In genomic region chr6:168527451-168528210, GRCh38 we compare ENCODE assay signal across 17 cellular contexts.
DNase-seq lines count a peak whose midpoint lies in the region; ATAC-seq, FAIRE-seq and TF ChIP-seq lines count a peak whose summit lies in the region.
"Had no signal": no experiment of that assay in that cellular context is flagged by ENCODE, and none has a peak within 500 bp of the region (broad histone marks: within the 10 kb centered on the region; RNA-seq: fewer than 3 reads in every experiment).

No MANE protein-coding gene starts in this region.

- H3K27me3 Mint-ChIP-seq in astrocyte (ENCODE audit: low read depth, unreplicated experiment) (peaks cover 21% of the 10 kb centered on the region), nephron (ENCODE audit: low read depth) (peaks cover 12% of the 10 kb centered on the region)

- H3K27ac ChIP-seq in astrocyte (ENCODE audit: low read depth, low read length): no peak overlapping the region
- peak overlapping the region; percentile 54 to 88 (median 76) for H3K27ac ChIP-seq in esophagus squamous epithelium
- H3K27ac ChIP-seq in tibial nerve: peak overlapping the region; percentile 21 to 85 (median 52)

- TF ChIP-seq EP300 in tibial nerve (IDR thresholded peaks at IDR 0.05): no peak

- FAIRE-seq in astrocyte (lab: Jason Lieb, UNC): no peak
- FAIRE-seq: keratinocyte had no signal

- no peaks in the 10 kb centered on the region for H3K9me3 ChIP-seq in astrocyte (ENCODE audit: insufficient read depth, low read depth, low read length)
- no peaks in the 10 kb centered on the region for H3K9me3 ChIP-seq in esophagus squamous epithelium
- no peaks in the 10 kb centered on the region for H3K9me3 ChIP-seq in tibial nerve

- H3K36me3 ChIP-seq in astrocyte (ENCODE audit: insufficient read depth, low read length) (no peaks in the 10 kb centered on the region), esophagus squamous epithelium (no peaks in the 10 kb centered on the region), tibial nerve (no peaks in the 10 kb centered on the region)

- 58 to 66% methylated on average over 4 to 11 of the region's 25 CpGs for WGBS in esophagus squamous epithelium, 2 donors
- WGBS in tibial nerve, 2 donors: 73 to 75% methylated on average over 21 to 24 of the region's 25 CpGs

- TF ChIP-seq POLR2A in esophagus squamous epithelium (IDR thresholded peaks at IDR 0.05) (no peak), tibial nerve (IDR thresholded peaks at IDR 0.05) (no peak)

- intact Hi-C loops in esophagus squamous epithelium (cut with DNase I): no loop called here

- H3K4me1 ChIP-seq in astrocyte (ENCODE audit: insufficient read depth, low read length) (peaks cover 7% of the 10 kb centered on the region), esophagus squamous epithelium (peaks cover 0 to 27% (median 13%) of the 10 kb centered on the region in 3 donors), tibial nerve (peaks cover 0 to 48% (median 6%) of the 10 kb centered on the region in 4 donors)

- no peak overlapping the region for H2AFZ ChIP-seq in astrocyte (ENCODE audit: low read depth, low read length)

- H3K4me3 ChIP-seq in astrocyte (ENCODE audit: insufficient read depth, low read depth, low read length): no peak overlapping the region
- no peak overlapping the region for H3K4me3 ChIP-seq in esophagus squamous epithelium
- no peak overlapping the region for H3K4me3 ChIP-seq in tibial nerve

- no peaks in the 10 kb centered on the region for H3K9me3 Mint-ChIP-seq in astrocyte (ENCODE audit: unreplicated experiment)
- H3K9me3 Mint-ChIP-seq in nephron: no peaks in the 10 kb centered on the region
- H3K9me3 Mint-ChIP-seq: T-helper 1 cell treated with Interleukin-12 subunit alpha and Interleukin-12 subunit beta and Interleukin-4 antibody, amounts not matched to agents 30 μg/mL and 1 μg/mL, for 36 hours had no signal

- H3K27ac Mint-ChIP-seq in astrocyte (ENCODE audit: unreplicated experiment): no peak overlapping the region
- H3K27ac Mint-ChIP-seq in nephron: peak overlapping the region in 2 of 3 experiments; percentile 78
- H3K27ac Mint-ChIP-seq: activated CD8-positive, alpha-beta T cell treated with anti-CD3 and anti-CD28 coated beads, Interleukin-2, amount 10 ng/mL, durations not matched to agents 7 days and 5 days; B cell; stimulated activated naive CD8-positive, alpha-beta T cell treated with anti-CD3 and anti-CD28 coated beads, Interleukin-15, Interleukin-2, amounts not matched to agents 100 ng/mL and 50 ng/mL, for 24 hours; T-helper 1 cell treated with Interleukin-12 subunit alpha and Interleukin-12 subunit beta and Interleukin-4 antibody, amounts not matched to agents 30 μg/mL and 1 μg/mL, for 36 hours had no signal

- H3K36me3 Mint-ChIP-seq in astrocyte (ENCODE audit: low read depth, unreplicated experiment) (no peaks in the 10 kb centered on the region), nephron (ENCODE audit: low read depth) (peaks cover 2% of the 10 kb centered on the region)

- DNase-seq in astrocyte (ENCODE audit: low read depth): peak; percentile 67
- no peak for DNase-seq in esophagus squamous epithelium (lab: John Stamatoyannopoulos, UW)
- no peak for DNase-seq in tibial nerve (ENCODE audit: low spot score in 2 of 2)
- DNase-seq in dedifferentiated amniotic fluid mesenchymal stem cell (ENCODE audit: extremely low spot score): no peak
- DNase-seq: activated CD8-positive, alpha-beta T cell treated with anti-CD3 and anti-CD28 coated beads, Interleukin-2, amount 10 ng/mL, durations not matched to agents 7 days and 5 days; GDM1; H7; Kasumi-1; NCI-H2227 treated with DMSO at 0.1 percent for 48 hours; NK-92 treated with Interleukin-12 subunit alpha and Interleukin-12 subunit beta, amount 100 ng/mL, for 24 hours had no signal

- H4K20me1 ChIP-seq in astrocyte (ENCODE audit: insufficient read depth, low read length): no peaks in the 10 kb centered on the region

- no peaks in the 10 kb centered on the region for H3K4me1 Mint-ChIP-seq in astrocyte (ENCODE audit: low read depth, unreplicated experiment)
- peaks cover 71% of the 10 kb centered on the region for H3K4me1 Mint-ChIP-seq in nephron

- no peak for TF ChIP-seq CTCF in astrocyte (IDR thresholded peaks at IDR 0.05; ENCODE audit: insufficient read depth, low read depth, low read length)
- TF ChIP-seq CTCF in esophagus squamous epithelium (IDR thresholded peaks at IDR 0.05): no peak
- no peak for TF ChIP-seq CTCF in nephron (IDR thresholded peaks at IDR 0.05; ENCODE audit: unreplicated experiment in 3 of 3)
- no peak for TF ChIP-seq CTCF in tibial nerve (IDR thresholded peaks at IDR 0.05)

- no peak overlapping the region for H3K9ac ChIP-seq in astrocyte (ENCODE audit: low read length)

- no peaks in the 10 kb centered on the region for H3K79me2 ChIP-seq in astrocyte (ENCODE audit: insufficient read depth, low read length)

- H3K4me3 Mint-ChIP-seq in astrocyte (ENCODE audit: unreplicated experiment) (no peak overlapping the region), nephron (no peak overlapping the region)
- H3K4me3 Mint-ChIP-seq: activated CD8-positive, alpha-beta T cell treated with anti-CD3 and anti-CD28 coated beads, Interleukin-2, amount 10 ng/mL, durations not matched to agents 7 days and 5 days; B cell; stimulated activated naive CD8-positive, alpha-beta T cell treated with anti-CD3 and anti-CD28 coated beads, Interleukin-15, Interleukin-2, amounts not matched to agents 100 ng/mL and 50 ng/mL, for 24 hours; T-helper 1 cell treated with Interleukin-12 subunit alpha and Interleukin-12 subunit beta and Interleukin-4 antibody, amounts not matched to agents 30 μg/mL and 1 μg/mL, for 36 hours had no signal

- H3K4me2 ChIP-seq in astrocyte (ENCODE audit: low read length): peak overlapping the region; percentile 42

- ATAC-seq in GM18511 (IDR thresholded peaks at IDR 0.05; ENCODE audit: unreplicated experiment) (no peak), GM19351 (IDR thresholded peaks at IDR 0.05; ENCODE audit: unreplicated experiment) (no peak)
- ATAC-seq: activated CD8-positive, alpha-beta T cell treated with anti-CD3 and anti-CD28 coated beads, Interleukin-2, amount 10 ng/mL, durations not matched to agents 7 days and 5 days had no signal

- H3K27me3 ChIP-seq in astrocyte (ENCODE audit: insufficient read depth, low read length) (peaks cover 3% of the 10 kb centered on the region), esophagus squamous epithelium (no peaks in the 10 kb centered on the region), tibial nerve (no peaks in the 10 kb centered on the region)
